Comparison of ENCODE assay signal across 25 cellular contexts in the genomic region with DNA sequence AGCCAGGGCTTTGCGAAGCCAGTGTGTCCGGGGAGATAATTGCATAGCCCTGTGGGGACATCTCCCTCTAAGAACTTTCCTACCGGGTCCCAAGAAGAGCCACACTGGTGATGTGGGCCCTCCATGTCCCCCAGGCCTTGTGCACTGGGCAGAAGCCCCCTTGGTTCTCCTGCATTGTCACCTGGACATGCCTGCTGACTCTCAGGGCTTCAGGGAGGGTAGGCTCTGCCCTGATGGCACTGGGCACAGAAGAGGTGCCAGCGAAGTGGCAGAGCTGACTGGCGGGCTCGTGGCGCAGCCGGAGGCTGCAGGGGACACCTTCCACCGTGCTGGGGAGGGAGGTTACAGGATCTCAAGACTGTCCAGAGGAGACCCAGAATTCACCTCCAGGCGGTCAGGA. TPM values are rescaled to one million over a fixed set of nuclear protein-coding genes. Genes with fewer than 3 reads are reported as not detected.
DNase-seq lines count a peak whose midpoint lies in the region; ATAC-seq, FAIRE-seq and TF ChIP-seq lines count a peak whose summit lies in the region.
"Had no signal": no experiment of that assay in that cellular context is flagged by ENCODE, and none has a peak within 500 bp of the region (broad histone marks: within the 10 kb centered on the region; RNA-seq: fewer than 3 reads in every experiment).

No MANE protein-coding gene starts in this region.

- no peak for FAIRE-seq in HepG2 (lab: Jason Lieb, UNC)
- FAIRE-seq: colon had no signal

- H3K27me3 Mint-ChIP-seq in chondrocyte (ENCODE audit: low read depth) (no peaks in the 10 kb centered on the region), nephron (ENCODE audit: low read depth) (peaks cover 11% of the 10 kb centered on the region)
- H3K27me3 Mint-ChIP-seq: activated CD4-positive, alpha-beta T cell treated with anti-CD3 and anti-CD28 coated beads, Interleukin-2, amount 10 ng/mL, durations not matched to agents 24 days and 14 days had no signal

- no peak overlapping the region for H3K9ac ChIP-seq in HepG2 (ENCODE audit: insufficient read depth, low read depth, low read length)

- no peak for TF ChIP-seq RAD21 in HepG2 (CRISPR knock-in tag; IDR thresholded peaks at IDR 0.05)

- in situ Hi-C loops in HepG2 (cut with HindIII; ENCODE audit: extremely low pct_ligation_motif_present, low pct_unique_long_range_greater_than_20kb), result no loop called here

- no TSS peak for BruUV-seq in HepG2 (replicated peaks; lab: Mats Ljungman, UMichigan)

- no peak overlapping the region for H3K4me3 ChIP-seq in right lobe of liver
- H3K4me3 ChIP-seq in HepG2 (replicated peaks in 1 of 3; ENCODE audit: insufficient read depth in 1 of 3, low read depth in 2 of 3, low read length in 3 of 3), result no peak overlapping the region
- H3K4me3 ChIP-seq in vagina, result no peak overlapping the region
- no peak overlapping the region for H3K4me3 ChIP-seq in testis
- H3K4me3 ChIP-seq: esophagus muscularis mucosa, HAP-1, hepatocyte, smooth muscle cell had no signal

- H3K4me1 Mint-ChIP-seq in chondrocyte (ENCODE audit: low read depth), result peaks cover 94% of the 10 kb centered on the region
- peaks cover 90% of the 10 kb centered on the region for H3K4me1 Mint-ChIP-seq in nephron
- H3K4me1 Mint-ChIP-seq: activated CD4-positive, alpha-beta T cell treated with anti-CD3 and anti-CD28 coated beads, Interleukin-2, amount 10 ng/mL, durations not matched to agents 24 days and 14 days; activated T-helper 17 cell treated with anti-CD3 and anti-CD28 coated beads, Interleukin-2, amount 50 U/mL, for 72 hours; immature natural killer cell; stimulated activated memory B cell treated with anti-CD40 and anti-IgM and Interleukin-4, amounts not matched to agents 10 μg/mL and 1 μg/mL and 100 μg/mL, for 72 hours had no signal

- intact Hi-C loops in right lobe of liver (cut with DNase I), result no loop called here
- intact Hi-C loops in HepG2 (cut with micrococcal nuclease; ENCODE audit: unreplicated experiment), result no loop called here
- intact Hi-C loops in vagina (cut with DNase I), result no loop called here
- intact Hi-C loops in testis (cut with DNase I; ENCODE audit: low total_unique reads), result no loop called here

- ATAC-seq in right lobe of liver (no peak), HepG2 (no peak)
- ATAC-seq: activated T-helper 17 cell treated with anti-CD3 and anti-CD28 coated beads, Interleukin-2, amount 50 U/mL, for 72 hours; stimulated activated memory B cell treated with anti-CD40 and anti-IgM and Interleukin-4, amounts not matched to agents 10 μg/mL and 1 μg/mL and 100 μg/mL, for 72 hours had no signal

- no peaks in the 10 kb centered on the region for H3K79me2 ChIP-seq in HepG2 (ENCODE audit: insufficient read depth, low read length)

- H3K27me3 ChIP-seq in right lobe of liver (no peaks in the 10 kb centered on the region), HepG2 (ENCODE audit: control insufficient read depth in 1 of 2, insufficient read depth in 2 of 2, low read length in 2 of 2) (peaks cover 13 to 91% of the 10 kb centered on the region in 2 experiments; a peak in 4 of 5 replicates), vagina (no peaks in the 10 kb centered on the region), testis (no peaks in the 10 kb centered on the region)
- H3K27me3 ChIP-seq: brain microvascular endothelial cell, esophagus muscularis mucosa, hepatocyte, neutrophil had no signal

- H4K20me1 ChIP-seq in HepG2 (ENCODE audit: insufficient read depth, low read length), result no peaks in the 10 kb centered on the region

- 90% methylated on average over 2 of the region's 10 CpGs for WGBS in right lobe of liver (ENCODE audit: insufficient coverage, low coverage, low lambda C conversion rate, missing lambda C conversion rate)
- 39% methylated on average over 4 of the region's 10 CpGs for WGBS in HepG2 (ENCODE audit: low lambda C conversion rate)
- 89 to 94% methylated on average over 8 to 10 of the region's 10 CpGs for WGBS in testis, 2 donors

- no peaks in the 10 kb centered on the region for H3K9me3 Mint-ChIP-seq in chondrocyte (ENCODE audit: low read depth)
- H3K9me3 Mint-ChIP-seq in nephron, result no peaks in the 10 kb centered on the region
- H3K9me3 Mint-ChIP-seq: activated CD4-positive, alpha-beta T cell treated with anti-CD3 and anti-CD28 coated beads, Interleukin-2, amount 10 ng/mL, durations not matched to agents 24 days and 14 days; activated T-helper 17 cell treated with anti-CD3 and anti-CD28 coated beads, Interleukin-2, amount 50 U/mL, for 72 hours; stimulated activated memory B cell treated with anti-CD40 and anti-IgM and Interleukin-4, amounts not matched to agents 10 μg/mL and 1 μg/mL and 100 μg/mL, for 72 hours; T-helper 2 cell treated with Interferon-gamma antibody and Interleukin-4, amounts not matched to agents 5 μg/mL and 100 μg/mL, for 36 hours had no signal

- no peak overlapping the region for H3K27ac Mint-ChIP-seq in chondrocyte (ENCODE audit: unreplicated experiment)
- peak overlapping the region; percentile 63 to 99 (median 96) for H3K27ac Mint-ChIP-seq in nephron
- H3K27ac Mint-ChIP-seq: activated CD4-positive, alpha-beta T cell treated with anti-CD3 and anti-CD28 coated beads, Interleukin-2, amount 10 ng/mL, durations not matched to agents 24 days and 14 days; activated T-helper 17 cell treated with anti-CD3 and anti-CD28 coated beads, Interleukin-2, amount 50 U/mL, for 72 hours; immature natural killer cell; stimulated activated memory B cell treated with anti-CD40 and anti-IgM and Interleukin-4, amounts not matched to agents 10 μg/mL and 1 μg/mL and 100 μg/mL, for 72 hours; T-helper 2 cell treated with Interferon-gamma antibody and Interleukin-4, amounts not matched to agents 5 μg/mL and 100 μg/mL, for 36 hours had no signal

- H3K4me1 ChIP-seq in right lobe of liver (no peaks in the 10 kb centered on the region), HepG2 (ENCODE audit: insufficient read depth, low read length) (no peaks in the 10 kb centered on the region), vagina (peaks cover 40% of the 10 kb centered on the region), testis (peaks cover 63% of the 10 kb centered on the region)
- H3K4me1 ChIP-seq: HAP-1 had no signal

- POLR2A ChIA-PET in HepG2 (lab: Yijun Ruan, JAX), result no interaction called here

- no peak overlapping the region for H3K4me3 Mint-ChIP-seq in chondrocyte (ENCODE audit: unreplicated experiment)
- no peak overlapping the region for H3K4me3 Mint-ChIP-seq in nephron
- H3K4me3 Mint-ChIP-seq: activated CD4-positive, alpha-beta T cell treated with anti-CD3 and anti-CD28 coated beads, Interleukin-2, amount 10 ng/mL, durations not matched to agents 24 days and 14 days; activated T-helper 17 cell treated with anti-CD3 and anti-CD28 coated beads, Interleukin-2, amount 50 U/mL, for 72 hours; immature natural killer cell; stimulated activated memory B cell treated with anti-CD40 and anti-IgM and Interleukin-4, amounts not matched to agents 10 μg/mL and 1 μg/mL and 100 μg/mL, for 72 hours; T-helper 2 cell treated with Interferon-gamma antibody and Interleukin-4, amounts not matched to agents 5 μg/mL and 100 μg/mL, for 36 hours had no signal

- TF ChIP-seq CTCF in right lobe of liver (IDR thresholded peaks at IDR 0.05) (no peak), HepG2 (CRISPR knock-in tag; IDR thresholded peaks at IDR 0.05) (no peak), chondrocyte (IDR thresholded peaks at IDR 0.05) (no peak), nephron (IDR thresholded peaks at IDR 0.05; ENCODE audit: unreplicated experiment in 3 of 3) (no peak), vagina (IDR thresholded peaks at IDR 0.05) (no peak), testis (IDR thresholded peaks at IDR 0.05) (no peak)

- no peaks in the 10 kb centered on the region for H3K36me3 Mint-ChIP-seq in chondrocyte (ENCODE audit: low read depth)
- no peaks in the 10 kb centered on the region for H3K36me3 Mint-ChIP-seq in nephron (ENCODE audit: low read depth)
- H3K36me3 Mint-ChIP-seq: immature natural killer cell; stimulated activated memory B cell treated with anti-CD40 and anti-IgM and Interleukin-4, amounts not matched to agents 10 μg/mL and 1 μg/mL and 100 μg/mL, for 72 hours had no signal

- H3K27ac ChIP-seq in right lobe of liver (no peak overlapping the region), HepG2 (ENCODE audit: extremely low read length, insufficient read depth, low read length) (no peak overlapping the region), vagina (peak overlapping the region; percentile 78), testis (peak overlapping the region in 1 of 2 donors; percentile 30)
- H3K27ac ChIP-seq: brain microvascular endothelial cell, neutrophil had no signal

- no peak for TF ChIP-seq EP300 in HepG2 (IDR thresholded peaks at IDR 0.05; ENCODE audit: low read depth in 2 of 2, low read length in 2 of 2)
- no peak for TF ChIP-seq EP300 in HepG2 (CRISPR knock-in tag; IDR thresholded peaks at IDR 0.05; ENCODE audit: borderline replicate concordance)

- H3K36me3 ChIP-seq in right lobe of liver (no peaks in the 10 kb centered on the region), HepG2 (replicated peaks in 1 of 2; ENCODE audit: control insufficient read depth in 1 of 2, insufficient read depth in 2 of 2, low read length in 2 of 2) (no peaks in the 10 kb centered on the region), vagina (no peaks in the 10 kb centered on the region), testis (ENCODE audit: low read depth, missing control alignments) (no peaks in the 10 kb centered on the region)
- H3K36me3 ChIP-seq: brain microvascular endothelial cell, esophagus muscularis mucosa, HAP-1, neutrophil had no signal

- DNase-seq in right lobe of liver (peak in 2 of 3 donors; percentile 7 to 32), HepG2 (ENCODE audit: low spot score) (no peak), chondrocyte (ENCODE audit: low spot score) (peak; percentile 63), vagina (ENCODE audit: extremely low spot score in 2 of 2) (no peak), testis (no peak), GDM1 (lab: John Stamatoyannopoulos, UW) (no peak)
- DNase-seq in stimulated activated CD4-positive, alpha-beta T cell treated with anti-CD3 and anti-CD28 coated beads, Interleukin-15, amount 100 ng/mL, for 24 hours, result no peak
- DNase-seq: activated CD4-positive, alpha-beta T cell treated with anti-CD3 and anti-CD28 coated beads, Interleukin-2, amount 10 ng/mL, durations not matched to agents 24 days and 14 days; brain microvascular endothelial cell; EL; foreskin melanocyte; immature natural killer cell; NCI-H748 treated with DMSO at 0.1 percent for 48 hours; stimulated activated CD4-positive, alpha-beta T cell treated with anti-CD3 and anti-CD28 coated beads, Interleukin-2, amount 100 ng/mL, for 48 hours had no signal

- CTCF ChIA-PET in HepG2 (lab: Yijun Ruan, JAX; ENCODE audit: low intra/inter-chr PET ratio, low total read pairs), result no interaction called here

- TF ChIP-seq POLR2A in right lobe of liver (IDR thresholded peaks at IDR 0.05) (no peak), HepG2 (IDR thresholded peaks at IDR 0.05; ENCODE audit: insufficient read depth in 1 of 2, low read depth in 2 of 2, low read length in 2 of 2) (no peak), vagina (IDR thresholded peaks at IDR 0.05) (no peak), testis (IDR thresholded peaks at IDR 0.05) (no peak)

- H3K9me3 ChIP-seq in right lobe of liver (no peaks in the 10 kb centered on the region), HepG2 (ENCODE audit: low read length) (no peaks in the 10 kb centered on the region), vagina (no peaks in the 10 kb centered on the region), testis (no peaks in the 10 kb centered on the region)
- H3K9me3 ChIP-seq: esophagus muscularis mucosa, HAP-1, neutrophil had no signal

- no peak overlapping the region for H2AFZ ChIP-seq in HepG2 (ENCODE audit: low read length)
- H2AFZ ChIP-seq: hepatocyte had no signal

- H3K4me2 ChIP-seq in HepG2 (ENCODE audit: low read depth, low read length), result no peak overlapping the region
- H3K4me2 ChIP-seq: smooth muscle cell had no signal

RNA-seq across cellular contexts. Expression of a gene that starts 28.3 kb away (rescaled TPM):
- under 1 TPM; 0.09 to 0.73 (median 0.48) TPM for total RNA-seq in right lobe of liver
- not detected in 2 replicates for total RNA-seq in HepG2 (2016; rRNA removed; fragmentation: Illumina TruSeq; extraction: Trizol)
- not detected in 2 replicates for total RNA-seq in HepG2 (2016; cell fraction: cytosol; rRNA removed; fragmentation: Illumina TruSeq; extraction: Trizol; ENCODE audit: low read depth)
- total RNA-seq in HepG2 (2016; cell fraction: insoluble cytoplasmic fraction; rRNA removed; fragmentation: Illumina TruSeq; extraction: Trizol), result not detected in 2 replicates
- not detected in 2 replicates for total RNA-seq in HepG2 (2016; cell fraction: membrane; rRNA removed; fragmentation: Illumina TruSeq; extraction: Trizol)
- total RNA-seq in HepG2 (2016; cell fraction: nucleus; rRNA removed; fragmentation: Illumina TruSeq; extraction: Trizol), result not detected in 2 replicates
- not detected in 2 replicates for polyA plus RNA-seq in HepG2 (2011; rRNA removed)
- not detected in 2 replicates for polyA plus RNA-seq in HepG2 (2011; cell fraction: cytosol; rRNA removed)
- not detected in 2 replicates for polyA plus RNA-seq in HepG2 (2011; cell fraction: nucleus; rRNA removed)
- polyA plus RNA-seq in HepG2 (2012), result not detected in 2 replicates
- not detected in 2 replicates for polyA plus RNA-seq in HepG2 (2016; cell fraction: cytosol; fragmentation: Illumina TruSeq; extraction: Trizol; ENCODE audit: low read depth)
- polyA plus RNA-seq in HepG2 (2016; cell fraction: insoluble cytoplasmic fraction; fragmentation: Illumina TruSeq; extraction: Trizol; ENCODE audit: low read depth), result not detected in 2 replicates
- not detected in 2 replicates for polyA plus RNA-seq in HepG2 (2016; cell fraction: membrane; fragmentation: Illumina TruSeq; extraction: Trizol; ENCODE audit: low read depth)
- not detected in 2 replicates for polyA plus RNA-seq in HepG2 (2016; cell fraction: nucleus; fragmentation: Illumina TruSeq; extraction: Trizol; ENCODE audit: insufficient read depth, low read depth)
- polyA minus RNA-seq in HepG2 (2011; rRNA and poly(A)+ RNA removed; ENCODE audit: low replicate concordance), result 0.98 TPM in 1 of 2 replicates, not detected in the other
- not detected in 2 replicates for polyA minus RNA-seq in HepG2 (2011; cell fraction: cytosol; rRNA and poly(A)+ RNA removed)
- not detected in 2 replicates for polyA minus RNA-seq in HepG2 (2011; cell fraction: nucleus; rRNA and poly(A)+ RNA removed)
- 31.1 to 37.0 TPM (median 36.0 TPM) in 3 replicates for total RNA-seq in chondrocyte
- 16.2 TPM for total RNA-seq in vagina
- 10 to 100 TPM; 16.5 to 21.4 TPM for total RNA-seq in testis
- polyA plus RNA-seq in testis (ENCODE audit: insufficient read depth, low read depth, low replicate concordance), result 5.1 TPM
- total RNA-seq: activated T-helper 17 cell treated with anti-CD3 and anti-CD28 coated beads, Interleukin-2, amount 50 U/mL, for 72 hours; pulmonary artery endothelial cell had no signal
- polyA plus RNA-seq: immature natural killer cell had no signal

Comparison
In these comparisons a context has a peak if more than half of its experiments do, and no peak if none do; other contexts are left out.
1. DNase-seq: peak in right lobe of liver (2 of 3) and chondrocyte (single experiment); none in HepG2 (single experiment), vagina (0 of 2), stimulated activated CD4-positive, alpha-beta T cell treated with anti-CD3 and anti-CD28 coated beads, Interleukin-15, amount 100 ng/mL, for 24 hours (single experiment), testis (single experiment) and GDM1 (single experiment).